In genomic region chr1:181482521-181483083, GRCh38 we compare ENCODE assay signal across 8 cellular contexts. TPM values are rescaled to one million over a fixed set of nuclear protein-coding genes. Genes with fewer than 3 reads are reported as not detected.
DNase-seq lines count a peak whose midpoint lies in the region; ATAC-seq, FAIRE-seq and TF ChIP-seq lines count a peak whose summit lies in the region.

No MANE protein-coding gene starts in this region.

- FAIRE-seq in frontal cortex (lab: Jason Lieb, UNC) = no peak

- H3K36me3 Mint-ChIP-seq in T-helper 17 cell (ENCODE audit: low read depth) (peaks cover 5% of the 10 kb centered on the region), osteocyte (ENCODE audit: unreplicated experiment) (no peaks in the 10 kb centered on the region)

- H3K9me3 ChIP-seq in T-helper 17 cell (ENCODE audit: control insufficient read depth, low read length, poor library complexity, severe bottlenecking) = no peaks in the 10 kb centered on the region

- DNase-seq in NCI-H82 (lab: John Stamatoyannopoulos, UW) = peak; percentile 60
- DNase-seq in NCI-H82 treated with DMSO at 0.1 percent for 48 hours (lab: John Stamatoyannopoulos, UW; ENCODE audit: unreplicated experiment) = no peak
- DNase-seq in T-helper 17 cell = no peak
- peak; percentile 55 to 60 for DNase-seq in frontal cortex (ENCODE audit: low spot score in 2 of 2)
- peak; percentile 83 for DNase-seq in osteocyte (ENCODE audit: extremely low spot score, unreplicated experiment)
- DNase-seq in A172 (ENCODE audit: low spot score) = no peak
- DNase-seq in HT-29 (ENCODE audit: low spot score) = no peak

- H3K4me1 Mint-ChIP-seq in T-helper 17 cell (peaks cover 19% of the 10 kb centered on the region), osteocyte (ENCODE audit: unreplicated experiment) (peaks cover 8% of the 10 kb centered on the region)

- ATAC-seq in HG02970 (IDR thresholded peaks at IDR 0.05; ENCODE audit: low FRiP score, unreplicated experiment) = peak; percentile 33
- peak; percentile 36 for ATAC-seq in T-helper 17 cell

- H3K4me3 Mint-ChIP-seq in T-helper 17 cell (peak overlapping the region; percentile 55), osteocyte (ENCODE audit: unreplicated experiment) (peak overlapping the region; percentile 51)

- no peak overlapping the region for H3K27ac Mint-ChIP-seq in T-helper 17 cell
- no peak overlapping the region for H3K27ac Mint-ChIP-seq in osteocyte (ENCODE audit: unreplicated experiment)

- H3K9me3 Mint-ChIP-seq in osteocyte (ENCODE audit: unreplicated experiment) = no peaks in the 10 kb centered on the region

- no peak for TF ChIP-seq CTCF in osteocyte (IDR thresholded peaks at IDR 0.05)

- H3K27me3 Mint-ChIP-seq in T-helper 17 cell = peaks cover 88% of the 10 kb centered on the region
- peaks cover 62% of the 10 kb centered on the region for H3K27me3 Mint-ChIP-seq in osteocyte (ENCODE audit: unreplicated experiment)

RNA-seq across cellular contexts. Expression of gene CACNA1E, which starts 0.7 kb away (rescaled TPM):
- not detected for total RNA-seq in T-helper 17 cell
- total RNA-seq in frontal cortex = 64.4 TPM
- total RNA-seq in osteocyte = not detected in 2 replicates
- not detected in 2 replicates for total RNA-seq in A172 (2014; rRNA removed; shearing (Covaris generic))
- total RNA-seq in HT-29 (2014; rRNA removed; shearing (Covaris generic)) = not detected in 2 replicates

Comparison
In these comparisons a context has a peak if more than half of its experiments do, and no peak if none do; other contexts are left out.
1. DNase-seq: peak in NCI-H82 (single experiment), frontal cortex (2 of 2) and osteocyte (single experiment); none in NCI-H82 treated with DMSO at 0.1 percent for 48 hours (single experiment), T-helper 17 cell (0 of 3), A172 (single experiment) and HT-29 (single experiment).
2. RNA of gene CACNA1E, which starts 0.7 kb away (total RNA-seq): 64.4 TPM in frontal cortex (single experiment); not detected in T-helper 17 cell, not detected in osteocyte, not detected in A172 and not detected in HT-29; every median in the first group is over 10 times any median in the second.